ENCODE assay signal across 1 cellular context in the genomic region with DNA sequence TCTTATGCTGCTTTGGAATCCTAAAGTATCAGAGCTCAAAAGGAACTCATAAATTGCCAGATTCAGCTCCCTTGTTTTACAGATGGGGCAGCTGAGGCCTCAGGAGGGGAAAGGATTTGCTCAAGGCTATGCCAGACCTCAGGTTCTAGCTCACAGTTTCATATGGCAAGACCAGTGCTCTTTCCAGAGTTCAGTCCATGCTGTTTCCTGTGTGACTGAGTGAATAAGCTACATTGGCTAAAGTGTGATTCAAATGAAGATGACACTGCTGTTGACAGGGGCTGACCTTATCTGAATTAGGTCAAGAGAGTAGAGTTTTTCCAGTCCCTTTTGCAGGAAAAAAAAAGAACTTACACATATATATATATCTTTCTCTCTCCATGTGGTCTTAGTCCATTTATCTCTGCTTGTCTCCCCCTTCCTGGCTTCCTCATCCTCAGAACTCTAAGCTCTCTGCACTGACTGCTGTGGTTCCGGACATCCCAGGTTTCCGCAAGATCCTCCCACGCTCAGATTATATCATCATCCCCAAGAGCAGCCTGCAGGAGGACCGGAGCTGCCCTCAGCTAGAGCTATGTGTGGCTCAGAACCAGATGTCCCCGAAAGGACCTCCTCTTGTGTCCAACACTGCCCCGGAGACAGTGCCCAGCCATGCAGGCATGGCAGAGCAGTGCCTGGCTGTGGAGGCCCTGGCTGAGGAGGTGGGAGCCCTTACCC.
TF ChIP-seq lines count a peak whose summit lies in the region.

No MANE protein-coding gene starts in this region.

TF ChIP-seq in K562, 482 proteins besides CTCF, POLR2A, EP300 and RAD21 (continued from another document):
- TF ChIP-seq, protein P1, sequence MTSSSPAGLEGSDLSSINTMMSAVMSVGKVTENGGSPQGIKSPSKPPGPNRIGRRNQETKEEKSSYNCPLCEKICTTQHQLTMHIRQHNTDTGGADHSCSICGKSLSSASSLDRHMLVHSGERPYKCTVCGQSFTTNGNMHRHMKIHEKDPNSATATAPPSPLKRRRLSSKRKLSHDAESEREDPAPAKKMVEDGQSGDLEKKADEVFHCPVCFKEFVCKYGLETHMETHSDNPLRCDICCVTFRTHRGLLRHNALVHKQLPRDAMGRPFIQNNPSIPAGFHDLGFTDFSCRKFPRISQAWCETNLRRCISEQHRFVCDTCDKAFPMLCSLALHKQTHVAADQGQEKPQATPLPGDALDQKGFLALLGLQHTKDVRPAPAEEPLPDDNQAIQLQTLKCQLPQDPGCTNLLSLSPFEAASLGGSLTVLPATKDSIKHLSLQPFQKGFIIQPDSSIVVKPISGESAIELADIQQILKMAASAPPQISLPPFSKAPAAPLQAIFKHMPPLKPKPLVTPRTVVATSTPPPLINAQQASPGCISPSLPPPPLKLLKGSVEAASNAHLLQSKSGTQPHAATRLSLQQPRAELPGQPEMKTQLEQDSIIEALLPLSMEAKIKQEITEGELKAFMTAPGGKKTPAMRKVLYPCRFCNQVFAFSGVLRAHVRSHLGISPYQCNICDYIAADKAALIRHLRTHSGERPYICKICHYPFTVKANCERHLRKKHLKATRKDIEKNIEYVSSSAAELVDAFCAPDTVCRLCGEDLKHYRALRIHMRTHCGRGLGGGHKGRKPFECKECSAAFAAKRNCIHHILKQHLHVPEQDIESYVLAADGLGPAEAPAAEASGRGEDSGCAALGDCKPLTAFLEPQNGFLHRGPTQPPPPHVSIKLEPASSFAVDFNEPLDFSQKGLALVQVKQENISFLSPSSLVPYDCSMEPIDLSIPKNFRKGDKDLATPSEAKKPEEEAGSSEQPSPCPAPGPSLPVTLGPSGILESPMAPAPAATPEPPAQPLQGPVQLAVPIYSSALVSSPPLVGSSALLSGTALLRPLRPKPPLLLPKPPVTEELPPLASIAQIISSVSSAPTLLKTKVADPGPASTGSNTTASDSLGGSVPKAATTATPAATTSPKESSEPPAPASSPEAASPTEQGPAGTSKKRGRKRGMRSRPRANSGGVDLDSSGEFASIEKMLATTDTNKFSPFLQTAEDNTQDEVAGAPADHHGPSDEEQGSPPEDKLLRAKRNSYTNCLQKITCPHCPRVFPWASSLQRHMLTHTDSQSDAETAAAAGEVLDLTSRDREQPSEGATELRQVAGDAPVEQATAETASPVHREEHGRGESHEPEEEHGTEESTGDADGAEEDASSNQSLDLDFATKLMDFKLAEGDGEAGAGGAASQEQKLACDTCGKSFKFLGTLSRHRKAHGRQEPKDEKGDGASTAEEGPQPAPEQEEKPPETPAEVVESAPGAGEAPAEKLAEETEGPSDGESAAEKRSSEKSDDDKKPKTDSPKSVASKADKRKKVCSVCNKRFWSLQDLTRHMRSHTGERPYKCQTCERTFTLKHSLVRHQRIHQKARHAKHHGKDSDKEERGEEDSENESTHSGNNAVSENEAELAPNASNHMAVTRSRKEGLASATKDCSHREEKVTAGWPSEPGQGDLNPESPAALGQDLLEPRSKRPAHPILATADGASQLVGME (CRISPR knock-in tag; IDR thresholded peaks at IDR 0.05) = peak; percentile 24; the same call in 1 of the 2 replicates
- TF ChIP-seq ZZZ3 (IDR thresholded peaks at IDR 0.05) (no peak), SIRT6 (IDR thresholded peaks at IDR 0.05; ENCODE audit: low read depth, low read length) (no peak), FOXK1 (CRISPR knock-in tag; IDR thresholded peaks at IDR 0.05; ENCODE audit: borderline replicate concordance) (no peak), KAT8 (IDR thresholded peaks at IDR 0.05; ENCODE audit: low read depth) (no peak), ZNF77 (CRISPR knock-in tag; IDR thresholded peaks at IDR 0.05) (no peak), GTF2F1 (IDR thresholded peaks at IDR 0.05; ENCODE audit: low read depth, low read length) (no peak)
